In the genomic region with DNA sequence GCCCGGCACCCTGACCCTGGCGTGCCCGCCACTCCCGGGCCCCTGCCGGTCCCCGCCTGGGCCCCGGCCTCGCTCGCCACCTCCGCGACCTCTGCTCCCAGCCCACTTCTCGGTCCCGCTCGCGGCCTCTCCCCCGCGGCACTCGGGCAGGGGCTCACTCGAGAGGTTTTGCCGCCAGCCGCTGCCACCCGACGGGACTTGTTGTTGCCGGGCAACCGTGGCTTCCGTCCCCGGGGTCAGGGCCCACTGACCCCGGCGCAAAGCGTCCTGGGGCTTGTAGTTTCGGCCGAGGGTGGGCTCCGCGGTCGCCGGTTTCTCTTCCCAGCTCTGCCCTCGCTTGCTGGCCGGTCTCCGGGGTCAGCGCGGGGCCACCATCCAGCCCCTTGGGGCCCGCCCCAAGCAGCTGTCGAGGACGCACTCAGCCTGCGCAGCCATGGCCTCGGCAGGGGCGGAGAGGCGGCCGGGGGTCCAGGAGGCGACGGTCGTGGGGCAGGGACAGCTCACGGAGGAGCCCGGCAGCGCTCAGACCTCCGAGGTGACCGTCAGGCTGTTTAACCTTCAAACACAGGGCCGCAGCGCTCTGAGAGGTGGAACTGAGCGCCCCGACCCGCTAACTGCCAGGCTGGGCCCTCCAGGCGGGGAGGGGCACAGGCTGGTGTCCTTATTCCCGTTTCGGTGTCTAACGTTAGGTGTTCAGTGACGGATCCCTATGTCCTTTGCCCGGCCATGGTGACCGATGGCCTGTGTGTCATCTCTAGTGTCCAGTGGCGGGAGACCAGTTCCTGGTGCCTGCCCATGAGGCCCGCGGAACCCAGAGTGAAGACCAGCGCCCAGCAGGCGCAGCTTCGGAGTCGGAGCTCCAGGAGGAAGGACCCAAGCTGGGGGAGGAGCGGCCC, we compare ENCODE assay signal across 8 cellular contexts. TPM values are rescaled to one million over a fixed set of nuclear protein-coding genes. Genes with fewer than 3 reads are reported as not detected.
A peak's percentile ranks its signal among the peaks of the same experiment; 100 is the strongest.
DNase-seq lines count a peak whose midpoint lies in the region; ATAC-seq and TF ChIP-seq lines count a peak whose summit lies in the region.

A gene with protein sequence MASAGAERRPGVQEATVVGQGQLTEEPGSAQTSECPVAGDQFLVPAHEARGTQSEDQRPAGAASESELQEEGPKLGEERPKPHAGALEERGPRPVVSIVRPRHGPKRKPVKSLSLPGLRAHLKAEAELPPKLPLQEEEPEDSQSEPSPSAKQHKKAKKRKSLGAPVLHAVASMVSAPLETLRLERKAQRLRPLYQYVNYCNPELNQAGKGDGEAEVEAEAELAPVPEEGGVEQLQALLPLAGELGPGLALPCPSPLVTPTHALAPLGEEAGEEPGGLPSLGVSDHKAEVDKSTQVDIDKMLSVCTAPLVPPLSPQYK (plus strand): TSS at position 277 of the 896 bp plus-strand sequence. CDS start 157 bp downstream, at position 434.
A gene with protein sequence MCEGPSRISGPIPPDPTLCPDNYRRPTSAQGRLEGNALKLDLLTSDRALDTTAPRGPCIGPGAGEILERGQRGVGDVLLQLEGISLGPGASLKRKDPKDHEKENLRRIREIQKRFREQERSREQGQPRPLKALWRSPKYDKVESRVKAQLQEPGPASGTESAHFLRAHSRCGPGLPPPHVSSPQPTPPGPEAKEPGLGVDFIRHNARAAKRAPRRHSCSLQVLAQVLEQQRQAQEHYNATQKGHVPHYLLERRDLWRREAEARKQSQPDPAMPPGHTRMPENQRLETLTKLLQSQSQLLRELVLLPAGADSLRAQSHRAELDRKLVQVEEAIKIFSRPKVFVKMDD (minus strand): TSS at position 213 of the 896 bp plus-strand sequence. CDS start 308 bp downstream, outside the sequence.

- ATAC-seq in GM18858 (IDR thresholded peaks at IDR 0.05; ENCODE audit: unreplicated experiment), result peak; percentile 44
- peak; percentile 42 for ATAC-seq in HG03196 (IDR thresholded peaks at IDR 0.05; ENCODE audit: unreplicated experiment)

- peaks cover 10% of the 10 kb centered on the region for H3K4me1 ChIP-seq in A673 (ENCODE audit: insufficient read depth, low read length, poor library complexity, severe bottlenecking)
- peaks cover 17% of the 10 kb centered on the region for H3K4me1 ChIP-seq in NT2/D1 (ENCODE audit: insufficient read depth, insufficient read length)

- H3K9me3 ChIP-seq in A673 (ENCODE audit: low read depth, low read length, poor library complexity, severe bottlenecking), result no peaks in the 10 kb centered on the region
- no peaks in the 10 kb centered on the region for H3K9me3 ChIP-seq in NT2/D1 (ENCODE audit: insufficient read depth, low read length)

- H3K27ac ChIP-seq in A673 (ENCODE audit: low read depth, low read length, poor library complexity, severe bottlenecking), result peak within 1 kb of the TSS; percentile 48

- no peaks in the 10 kb centered on the region for H3K36me3 ChIP-seq in A673 (ENCODE audit: insufficient read depth, low read length, poor library complexity, severe bottlenecking)
- H3K36me3 ChIP-seq in NT2/D1 (ENCODE audit: insufficient read depth, insufficient read length, low read length), result peaks cover 32% of the 10 kb centered on the region

- H3K27me3 ChIP-seq in A673 (replicated peaks; ENCODE audit: insufficient read depth, low read depth, low read length, poor library complexity), result no peaks in the 10 kb centered on the region
- H3K27me3 ChIP-seq in NT2/D1 (ENCODE audit: insufficient read depth, insufficient read length), result peaks cover 9% of the 10 kb centered on the region

- intact Hi-C loops in A673 (cut with micrococcal nuclease; ENCODE audit: unreplicated experiment), result loop anchor here (5.0 kb wide), 1 partner anchor 104 kb away; a partner anchor contains a TSS

- DNase-seq in A673 (ENCODE audit: low spot score) (peak; percentile 85), NT2/D1 (ENCODE audit: low read depth, low spot score) (no peak), activated T-cell treated with anti-CD3 and anti-CD28 coated beads for 24 hours (ENCODE audit: low read depth) (peak; percentile 68), epithelial cell of proximal tubule (ENCODE audit: low read depth) (no peak), mucosa of gallbladder (ENCODE audit: low spot score) (peak; percentile 86)
- DNase-seq in stimulated activated CD8-positive, alpha-beta memory T cell treated with anti-CD3 and anti-CD28 coated beads, Interleukin-4, amount 100 ng/mL, for 24 hours (ENCODE audit: low read depth), result peak; percentile 73

- TF ChIP-seq CTCF in A673 (conservative IDR thresholded peaks at IDR 0.05; ENCODE audit: low read depth, low read length) (no peak), epithelial cell of proximal tubule (conservative IDR thresholded peaks at IDR 0.05; ENCODE audit: low read depth, low read length) (no peak)

- CTCF ChIA-PET in A673 (lab: Charles Lee), result interaction anchor here (1.1 to 3.8 kb wide), 3 partner anchors 120 to 146 kb away, joined by 3 to 22 read pairs (median 19); no protein-coding TSS in a partner anchor

- no TSS peak for BruUV-seq in A673 (replicated peaks; lab: Mats Ljungman, UMichigan)

- POLR2A ChIA-PET in A673 (lab: Charles Lee; ENCODE audit: low non-redundant PET), result no interaction called here

- peak within 1 kb of the TSS; percentile 59 for H3K4me3 ChIP-seq in A673 (ENCODE audit: low read depth, low read length, poor library complexity, severe bottlenecking)
- H3K4me3 ChIP-seq in NT2/D1 (ENCODE audit: insufficient read length, low read depth), result peak within 1 kb of the TSS; percentile 78
- H3K4me3 ChIP-seq in epithelial cell of proximal tubule (ENCODE audit: low read depth, low read length), result peak within 1 kb of the TSS; percentile 79

- peak within 1 kb of the TSS; percentile 80 for H3K9ac ChIP-seq in NT2/D1 (ENCODE audit: insufficient read length, low read depth)

RNA-seq across cellular contexts. Expression of the first gene that starts in this region (rescaled TPM):
- not detected in 2 replicates for total RNA-seq in A673 (2021)
- 4.7 and 5.9 TPM in 2 replicates for total RNA-seq in epithelial cell of proximal tubule
- 6.4 TPM for total RNA-seq in mucosa of gallbladder

RNA-seq across cellular contexts. Expression of the second gene that starts in this region (rescaled TPM):
- total RNA-seq in A673 (2021) (8.5 and 11.2 TPM in 2 replicates), epithelial cell of proximal tubule (12.2 and 17.4 TPM in 2 replicates), mucosa of gallbladder (34.4 TPM)

Comparison
In these comparisons a context has a peak if more than half of its experiments do, and no peak if none do; other contexts are left out.
1. DNase-seq: peak in A673 (single experiment), activated T-cell treated with anti-CD3 and anti-CD28 coated beads for 24 hours (single experiment), mucosa of gallbladder (single experiment) and stimulated activated CD8-positive, alpha-beta memory T cell treated with anti-CD3 and anti-CD28 coated beads, Interleukin-4, amount 100 ng/mL, for 24 hours (single experiment); none in NT2/D1 (single experiment) and epithelial cell of proximal tubule (single experiment).
2. Peak in every context shown above with its lines, with median percentiles within 50 percentile points of each other: H3K4me3 ChIP-seq.